Comparison of ENCODE assay signal across 8 cellular contexts in the genomic region with DNA sequence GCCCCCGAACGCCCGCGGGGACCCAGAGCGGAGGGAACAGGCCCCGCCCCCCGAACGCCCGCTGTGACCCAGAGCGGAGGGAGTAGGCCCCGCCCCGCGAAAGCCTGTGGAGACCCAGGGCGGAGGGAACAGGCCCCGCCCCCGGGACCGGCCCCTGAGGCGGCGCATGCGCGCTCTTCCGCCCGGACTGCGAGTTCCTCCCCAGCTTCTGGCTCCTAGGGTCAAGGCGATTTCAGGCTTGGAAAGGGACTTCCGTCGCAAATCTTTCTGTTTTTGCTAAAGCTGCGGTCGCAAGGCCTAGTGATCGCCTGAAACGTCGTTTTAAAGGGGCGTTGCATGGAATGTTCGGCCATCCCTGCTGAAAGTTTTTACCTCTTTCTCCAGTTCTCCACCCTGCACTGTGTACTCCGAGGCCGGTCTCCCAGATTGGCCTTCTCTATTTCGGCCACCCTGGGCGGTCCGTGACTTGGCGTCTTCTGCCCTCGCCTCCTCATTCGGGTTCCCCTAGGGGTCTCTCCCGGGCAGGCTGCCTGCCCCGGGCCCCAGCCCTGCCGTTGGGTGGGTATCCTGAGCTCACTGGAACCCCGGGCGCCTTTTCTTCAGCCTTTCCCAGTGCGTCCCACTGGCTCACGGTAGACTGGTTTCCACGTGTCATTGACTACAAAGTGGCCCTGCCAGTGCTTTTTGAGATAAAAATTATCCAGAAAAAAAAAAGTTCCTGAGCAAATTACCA. TPM values are rescaled to one million over a fixed set of nuclear protein-coding genes. Genes with fewer than 3 reads are reported as not detected.
A peak's percentile ranks its signal among the peaks of the same experiment; 100 is the strongest.
DNase-seq lines count a peak whose midpoint lies in the region; ATAC-seq and TF ChIP-seq lines count a peak whose summit lies in the region.

No MANE protein-coding gene starts in this region.

- H3K36me3 Mint-ChIP-seq in endodermal cell (ENCODE audit: low read depth) (peaks cover 5% of the 10 kb centered on the region), mesothelial cell of epicardium (no peaks in the 10 kb centered on the region)

- H3K27ac ChIP-seq in HUES48 (ENCODE audit: low read depth, low read length) (peak overlapping the region; percentile 98), endodermal cell (ENCODE audit: low read depth, low read length) (peak overlapping the region; percentile 78)

- H3K4me1 Mint-ChIP-seq in endodermal cell (peaks cover 7% of the 10 kb centered on the region), mesothelial cell of epicardium (peaks cover 36% of the 10 kb centered on the region)

- no peaks in the 10 kb centered on the region for H3K9me3 ChIP-seq in HUES48 (ENCODE audit: control insufficient read depth, insufficient read depth, low read length)
- no peaks in the 10 kb centered on the region for H3K9me3 ChIP-seq in NT2/D1 (ENCODE audit: insufficient read depth, low read length)
- no peaks in the 10 kb centered on the region for H3K9me3 ChIP-seq in endodermal cell (ENCODE audit: control insufficient read depth, low read length)

- TF ChIP-seq CTCF in endodermal cell (conservative IDR thresholded peaks at IDR 0.05) (peak; percentile 32), mesothelial cell of epicardium (IDR thresholded peaks at IDR 0.05; ENCODE audit: unreplicated experiment) (no peak)

- H3K4me3 Mint-ChIP-seq in endodermal cell (peak overlapping the region; percentile 82), mesothelial cell of epicardium (peak overlapping the region; percentile 81)

- H3K36me3 ChIP-seq in HUES48 (ENCODE audit: control insufficient read depth, insufficient read depth, low read length) (no peaks in the 10 kb centered on the region), NT2/D1 (ENCODE audit: insufficient read depth, insufficient read length, low read length) (no peaks in the 10 kb centered on the region), endodermal cell (ENCODE audit: control insufficient read depth, insufficient read depth, low read length) (peaks cover 6% of the 10 kb centered on the region)

- H3K27me3 ChIP-seq in HUES48 (ENCODE audit: control insufficient read depth, insufficient read depth, low read length): no peaks in the 10 kb centered on the region
- no peaks in the 10 kb centered on the region for H3K27me3 ChIP-seq in NT2/D1 (ENCODE audit: insufficient read depth, insufficient read length)
- H3K27me3 ChIP-seq in endodermal cell (ENCODE audit: control insufficient read depth, insufficient read depth, low read length, poor library complexity, severe bottlenecking): no peaks in the 10 kb centered on the region

- H3K9me3 Mint-ChIP-seq in endodermal cell: no peaks in the 10 kb centered on the region
- H3K9me3 Mint-ChIP-seq in mesothelial cell of epicardium: no peaks in the 10 kb centered on the region

- in situ Hi-C loops in Caki2 (cut with HindIII; ENCODE audit: low pct_unique_long_range_greater_than_20kb, low sequenced_read_pairs): no loop called here

- peak; percentile 87 for ATAC-seq in GM21390 (IDR thresholded peaks at IDR 0.05; ENCODE audit: unreplicated experiment)

- peak; percentile 94 for DNase-seq in Caki2 (ENCODE audit: low read depth)
- DNase-seq in NT2/D1 (ENCODE audit: low read depth, low spot score): peak; percentile 95
- peak; percentile 89 for DNase-seq in activated CD8-positive, alpha-beta memory T cell treated with anti-CD3 and anti-CD28 coated beads, Interleukin-2, amount 50 U/mL, for 24 hours (ENCODE audit: extremely low read depth)
- peak; percentile 100 for DNase-seq in endodermal cell
- peak; percentile 99 for DNase-seq in mesothelial cell of epicardium (ENCODE audit: low spot score in 2 of 2, unreplicated experiment in 2 of 2)
- peak; percentile 94 to 96 for DNase-seq in stimulated activated CD8-positive, alpha-beta memory T cell treated with anti-CD3 and anti-CD28 coated beads, Interleukin-15, amount 100 ng/mL, for 4 hours (ENCODE audit: low read depth in 2 of 2)

- 3 to 6% methylated on average over 26 to 50 of the region's 50 CpGs for WGBS in endodermal cell (ENCODE audit: insufficient coverage in 1 of 2, insufficient read length in 1 of 2), 2 experiments

- H3K27ac Mint-ChIP-seq in endodermal cell (peak overlapping the region; percentile 99), mesothelial cell of epicardium (peak overlapping the region; percentile 94)

- peaks cover 7% of the 10 kb centered on the region; the same call in 1 of the 2 replicates for H3K4me1 ChIP-seq in HUES48 (ENCODE audit: control insufficient read depth, insufficient read depth, low read length)
- H3K4me1 ChIP-seq in NT2/D1 (ENCODE audit: insufficient read depth, insufficient read length): no peaks in the 10 kb centered on the region
- no peaks in the 10 kb centered on the region for H3K4me1 ChIP-seq in endodermal cell (ENCODE audit: control insufficient read depth, insufficient read depth, low read length)

- H3K27me3 Mint-ChIP-seq in endodermal cell (ENCODE audit: insufficient read depth) (no peaks in the 10 kb centered on the region), mesothelial cell of epicardium (ENCODE audit: low read depth) (no peaks in the 10 kb centered on the region)

- H3K4me3 ChIP-seq in HUES48 (ENCODE audit: low read depth, low read length) (peak overlapping the region; percentile 90), NT2/D1 (ENCODE audit: insufficient read length, low read depth) (peak overlapping the region; percentile 89), endodermal cell (ENCODE audit: low read length) (peak overlapping the region; percentile 84)

- H3K9ac ChIP-seq in HUES48 (ENCODE audit: low read depth, low read length) (peak overlapping the region; percentile 78), NT2/D1 (ENCODE audit: insufficient read length, low read depth) (peak overlapping the region; percentile 96), endodermal cell (ENCODE audit: extremely low read depth, low read length, poor library complexity, severe bottlenecking) (peak overlapping the region; percentile 90)

RNA-seq across cellular contexts. Expression of gene WDSUB1, which starts 0.4 kb away (rescaled TPM):
- total RNA-seq in Caki2 (2014; rRNA removed; shearing (Covaris generic); ENCODE audit: low replicate concordance): 3.5 and 6.6 TPM in 2 replicates
- total RNA-seq in endodermal cell (10 to 100 TPM; 10.7 to 14.7 TPM), mesothelial cell of epicardium (14.3 to 15.6 TPM (median 15.1 TPM) in 3 replicates)
- polyA plus RNA-seq in endodermal cell (2013, experiment 1 of 2): 7.1 TPM
- 6.4 TPM for polyA plus RNA-seq in endodermal cell (2013, experiment 2 of 2)

Comparison
In these comparisons a context has a peak if more than half of its experiments do, and no peak if none do; other contexts are left out.
1. Peak in every context shown above with its lines: DNase-seq, ATAC-seq, H3K4me3 ChIP-seq and H3K27ac ChIP-seq.